ENCODE assay signal across 8 cellular contexts in genomic region chr1:153532769-153533599, GRCh38. TPM values are rescaled to one million over a fixed set of nuclear protein-coding genes. Genes with fewer than 3 reads are reported as not detected.
DNase-seq lines count a peak whose midpoint lies in the region; TF ChIP-seq lines count a peak whose summit lies in the region.

No MANE protein-coding gene starts in this region.

- no peak for TF ChIP-seq RAD21 in neural cell (conservative IDR thresholded peaks at IDR 0.05)

- POLR2A ChIA-PET in Caco-2 (lab: Charles Lee) = interaction anchor here (0.5 to 1.7 kb wide), 3 partner anchors 83 to 180 kb away, joined by 3 to 9 read pairs (median 3); partner anchors contain the start of genes S100A13 and S100A14

- H3K9me2 ChIP-seq in neural cell (ENCODE audit: insufficient read depth, low read length) = no peaks in the 10 kb centered on the region

- H3K9ac ChIP-seq in neural cell (ENCODE audit: low read length) = no peak overlapping the region

- TF ChIP-seq EP300 in neural cell (conservative IDR thresholded peaks at IDR 0.05; ENCODE audit: poor library complexity, severe bottlenecking) (no peak), stomach (IDR thresholded peaks at IDR 0.05) (no peak)

- no TSS peak for BruUV-seq in Caco-2 (replicated peaks; lab: Mats Ljungman, UMichigan)

- no peak for TF ChIP-seq POLR2A in stomach (IDR thresholded peaks at IDR 0.05)

- H4K20me1 ChIP-seq in neural cell (ENCODE audit: insufficient read depth) = no peaks in the 10 kb centered on the region

- H3K79me2 ChIP-seq in neural cell (replicated peaks; ENCODE audit: insufficient read depth, low read length) = no peaks in the 10 kb centered on the region

- peak overlapping the region; percentile 95 for H3K4me3 Mint-ChIP-seq in Caco-2 (ENCODE audit: unreplicated experiment)
- peak overlapping the region; percentile 51 for H3K4me3 Mint-ChIP-seq in activated naive CD4-positive, alpha-beta T cell treated with anti-CD3 and anti-CD28 coated beads for 36 hours

- H3K9me3 ChIP-seq in Caco-2 (no peaks in the 10 kb centered on the region), SJCRH30 (replicated peaks) (no peaks in the 10 kb centered on the region), neural cell (ENCODE audit: low read length) (no peaks in the 10 kb centered on the region), stomach (no peaks in the 10 kb centered on the region)

- H3K27me3 ChIP-seq in Caco-2 (replicated peaks; ENCODE audit: control insufficient read depth, insufficient read depth, low read length) (no peaks in the 10 kb centered on the region), SJCRH30 (no peaks in the 10 kb centered on the region), neural cell (ENCODE audit: insufficient read depth, low read depth, low read length) (peaks cover 5% of the 10 kb centered on the region), stomach (no peaks in the 10 kb centered on the region)

- H2AFZ ChIP-seq in neural cell (ENCODE audit: low read depth, low read length) = no peak overlapping the region

- H3K36me3 Mint-ChIP-seq in Caco-2 (ENCODE audit: insufficient read depth, unreplicated experiment) = peaks cover 21% of the 10 kb centered on the region
- H3K36me3 Mint-ChIP-seq in activated naive CD4-positive, alpha-beta T cell treated with anti-CD3 and anti-CD28 coated beads for 36 hours (ENCODE audit: low read depth) = peaks cover 7% of the 10 kb centered on the region

- H3K27me3 Mint-ChIP-seq in Caco-2 (ENCODE audit: insufficient read depth, unreplicated experiment) = no peaks in the 10 kb centered on the region
- no peaks in the 10 kb centered on the region for H3K27me3 Mint-ChIP-seq in activated naive CD4-positive, alpha-beta T cell treated with anti-CD3 and anti-CD28 coated beads for 36 hours (ENCODE audit: low read depth)

- peak; percentile 77 to 84 for DNase-seq in Caco-2
- peak; percentile 91 for DNase-seq in LHCN-M2 (ENCODE audit: low read depth)
- peak; percentile 64 to 76 for DNase-seq in SJCRH30
- peak; percentile 90 for DNase-seq in activated naive CD4-positive, alpha-beta T cell treated with anti-CD3 and anti-CD28 coated beads for 36 hours
- DNase-seq in foreskin melanocyte = peak; percentile 28
- peak; percentile 88 for DNase-seq in stomach
- DNase-seq in SK-N-DZ (ENCODE audit: low spot score) = no peak

- CTCF ChIA-PET in Caco-2 (lab: Charles Lee) = interaction anchor here (0.9 to 3.7 kb wide), 11 partner anchors 13 to 101 kb away, joined by 4 to 16 read pairs (median 6); partner anchors contain the start of genes CHTOP, S100A13, S100A14 and S100A16
- CTCF ChIA-PET in activated naive CD4-positive, alpha-beta T cell treated with anti-CD3 and anti-CD28 coated beads for 36 hours (lab: Charles Lee) = interaction anchor here (0.6 to 6.4 kb wide), 27 partner anchors 8 to 601 kb away, joined by 3 to 207 read pairs (median 5); partner anchors contain the start of genes CHTOP, S100A2, S100A4 and S100A5

- peak overlapping the region; percentile 64 for H3K27ac ChIP-seq in SJCRH30
- H3K27ac ChIP-seq in neural cell (ENCODE audit: low read length) = no peak overlapping the region
- peak overlapping the region; percentile 91 to 99 (median 99) for H3K27ac ChIP-seq in stomach

- H3K4me3 ChIP-seq in Caco-2 (ENCODE audit: low read depth, low read length) (peak overlapping the region; percentile 21), SJCRH30 (peak overlapping the region; percentile 39), neural cell (ENCODE audit: low read length) (no peak overlapping the region), stomach (peak overlapping the region; percentile 55 to 78 (median 76))

- H3F3A ChIP-seq in neural cell (ENCODE audit: insufficient read depth, low read length, poor library complexity, severe bottlenecking) = no peaks in the 10 kb centered on the region

- H3K4me2 ChIP-seq in neural cell (ENCODE audit: low read length) = no peak overlapping the region

- H3K36me3 ChIP-seq in Caco-2 (ENCODE audit: control insufficient read depth, insufficient read depth, low read length) (no peaks in the 10 kb centered on the region; the same call in 1 of the 2 replicates), SJCRH30 (no peaks in the 10 kb centered on the region), neural cell (ENCODE audit: insufficient read depth, low read length) (no peaks in the 10 kb centered on the region), stomach (peaks cover 0 to 9% (median 0%) of the 10 kb centered on the region in 4 donors)

- H3K4me1 ChIP-seq in Caco-2 = peaks cover 37% of the 10 kb centered on the region
- peaks cover 35% of the 10 kb centered on the region for H3K4me1 ChIP-seq in SJCRH30
- peaks cover 46 to 53% (median 50%) of the 10 kb centered on the region in 4 donors for H3K4me1 ChIP-seq in stomach

- WGBS in stomach, 5 donors = 12 to 14% (median 13%) methylated on average over 34 of the region's 34 CpGs

- peaks cover 9% of the 10 kb centered on the region for H3K9me3 Mint-ChIP-seq in Caco-2 (ENCODE audit: unreplicated experiment)
- no peaks in the 10 kb centered on the region for H3K9me3 Mint-ChIP-seq in activated naive CD4-positive, alpha-beta T cell treated with anti-CD3 and anti-CD28 coated beads for 36 hours

- peak; percentile 74 to 91 for TF ChIP-seq CTCF in Caco-2 (IDR thresholded peaks at IDR 0.05; ENCODE audit: insufficient read depth in 1 of 2, low read depth in 1 of 2, low read length in 1 of 2, severe bottlenecking in 1 of 2, unreplicated experiment in 1 of 2)
- TF ChIP-seq CTCF in neural cell (IDR thresholded peaks at IDR 0.05; ENCODE audit: poor library complexity, severe bottlenecking) = peak; percentile 44
- TF ChIP-seq CTCF in stomach (IDR thresholded peaks at IDR 0.05) = peak in 5 of 7 experiments; percentile 81 to 93 (median 85)

- peak overlapping the region; percentile 72 for H3K27ac Mint-ChIP-seq in Caco-2 (ENCODE audit: unreplicated experiment)
- H3K27ac Mint-ChIP-seq in activated naive CD4-positive, alpha-beta T cell treated with anti-CD3 and anti-CD28 coated beads for 36 hours = peak overlapping the region; percentile 96

- H3K4me1 Mint-ChIP-seq in Caco-2 (ENCODE audit: low read depth, unreplicated experiment) = peaks cover 31% of the 10 kb centered on the region
- peaks cover 54% of the 10 kb centered on the region for H3K4me1 Mint-ChIP-seq in activated naive CD4-positive, alpha-beta T cell treated with anti-CD3 and anti-CD28 coated beads for 36 hours (ENCODE audit: low read depth)

- intact Hi-C loops in Caco-2 (cut with micrococcal nuclease; ENCODE audit: unreplicated experiment) (loop anchor here (1.0 kb wide), 4 partner anchors 12 to 94 kb away; partner anchors contain the start of genes S100A13 and S100A4), stomach (cut with DNase I; ENCODE audit: low total_unique reads) (loop anchor here (5.0 kb wide), 1 partner anchor 34 kb away; the partner anchor contains the start of gene S100A2)
- intact Hi-C loops in activated naive CD4-positive, alpha-beta T cell treated with anti-CD3 and anti-CD28 coated beads for 36 hours (cut with micrococcal nuclease) = loop anchor here (1.0 to 10.0 kb wide), 7 partner anchors 12 to 622 kb away; partner anchors contain the start of genes CREB3L4, NUP210L, S100A4 and SLC39A1

RNA-seq across cellular contexts. Expression of gene S100A6, which starts 2.8 kb away (rescaled TPM):
- total RNA-seq in Caco-2 (2022) (416 and 432 TPM in 2 replicates), LHCN-M2 (2014; rRNA removed) (982 and 1,031 TPM in 2 replicates), stomach (100 to 1,000 TPM; 154 to 680 (median 330) TPM)
- polyA plus RNA-seq in LHCN-M2 (2012) = 7,560 TPM
- 38.8 and 48.3 TPM in 2 replicates for total RNA-seq in SJCRH30 (2014; rRNA removed; shearing (Covaris generic))
- 100 to 1,000 TPM; 200 to 204 TPM for total RNA-seq in activated naive CD4-positive, alpha-beta T cell treated with anti-CD3 and anti-CD28 coated beads for 36 hours
- polyA plus RNA-seq in neural cell (not detected in 2 replicates), stomach (1,000 to 10,000 TPM; 1,447 to 2,520 (median 1,620) TPM)
- not detected in 2 replicates for polyA minus RNA-seq in neural cell
- 0.61 and 1.6 TPM in 2 replicates for polyA plus RNA-seq in SK-N-DZ (2014; cell fraction: cytosol; rRNA removed)
- polyA plus RNA-seq in SK-N-DZ (2014; cell fraction: nucleus; rRNA removed) = 0.88 and 1.3 TPM in 2 replicates

RNA-seq across cellular contexts. Expression of gene S100A5, which starts 7.8 kb away (rescaled TPM):
- total RNA-seq in Caco-2 (2022) = not detected in 2 replicates
- total RNA-seq in LHCN-M2 (2014; rRNA removed) = 1.3 TPM in 1 of 2 replicates, not detected in the other
- 3.3 TPM for polyA plus RNA-seq in LHCN-M2 (2012)
- total RNA-seq in SJCRH30 (2014; rRNA removed; shearing (Covaris generic)) = not detected in 2 replicates
- under 1 TPM; 0.89 to 0.93 TPM for total RNA-seq in activated naive CD4-positive, alpha-beta T cell treated with anti-CD3 and anti-CD28 coated beads for 36 hours
- polyA plus RNA-seq in neural cell = not detected in 2 replicates
- not detected in 2 replicates for polyA minus RNA-seq in neural cell
- not detected for total RNA-seq in stomach
- not detected for polyA plus RNA-seq in stomach
- 1.4 TPM in 1 of 2 replicates, not detected in the other for polyA plus RNA-seq in SK-N-DZ (2014; cell fraction: cytosol; rRNA removed)
- polyA plus RNA-seq in SK-N-DZ (2014; cell fraction: nucleus; rRNA removed) = not detected in 2 replicates

RNA-seq across cellular contexts. Expression of gene S100A4, which starts 12.6 kb away (rescaled TPM):
- total RNA-seq in Caco-2 (2022) = 53.6 and 54.4 TPM in 2 replicates
- total RNA-seq in LHCN-M2 (2014; rRNA removed) = 837 and 894 TPM in 2 replicates
- polyA plus RNA-seq in LHCN-M2 (2012) = 3,680 TPM
- total RNA-seq in SJCRH30 (2014; rRNA removed; shearing (Covaris generic)) = 1.0 and 2.1 TPM in 2 replicates
- total RNA-seq in activated naive CD4-positive, alpha-beta T cell treated with anti-CD3 and anti-CD28 coated beads for 36 hours = 10 to 100 TPM; 36.5 to 37.9 TPM
- not detected in 2 replicates for polyA plus RNA-seq in neural cell
- not detected in 2 replicates for polyA minus RNA-seq in neural cell
- 10 to 100 TPM in 4 of 5 donors, 1 to 10 TPM in 1; 9.9 to 53.3 (median 19.4) TPM for total RNA-seq in stomach
- 100 to 1,000 TPM; 145 to 541 (median 274) TPM for polyA plus RNA-seq in stomach
- 5.5 and 16.7 TPM in 2 replicates for polyA plus RNA-seq in SK-N-DZ (2014; cell fraction: cytosol; rRNA removed)
- 0.49 and 2.5 TPM in 2 replicates for polyA plus RNA-seq in SK-N-DZ (2014; cell fraction: nucleus; rRNA removed)

RNA-seq across cellular contexts. Expression of gene S100A3, which starts 16.1 kb away (rescaled TPM):
- total RNA-seq in Caco-2 (2022) (0.61 and 0.84 TPM in 2 replicates), LHCN-M2 (2014; rRNA removed) (37.5 and 55.5 TPM in 2 replicates), stomach (not detected)
- 71.4 TPM for polyA plus RNA-seq in LHCN-M2 (2012)
- 0.38 and 1.0 TPM in 2 replicates for total RNA-seq in SJCRH30 (2014; rRNA removed; shearing (Covaris generic))
- not detected for total RNA-seq in activated naive CD4-positive, alpha-beta T cell treated with anti-CD3 and anti-CD28 coated beads for 36 hours
- polyA plus RNA-seq in neural cell (not detected in 2 replicates), stomach (10 to 100 TPM in 1 of 3 donors, 1 to 10 TPM in 2; 2.6 to 15.0 (median 5.4) TPM)
- not detected in 2 replicates for polyA minus RNA-seq in neural cell
- polyA plus RNA-seq in SK-N-DZ (2014; cell fraction: cytosol; rRNA removed) = 1.3 TPM in 1 of 2 replicates, not detected in the other
- polyA plus RNA-seq in SK-N-DZ (2014; cell fraction: nucleus; rRNA removed) = 1.2 TPM in 1 of 2 replicates, not detected in the other

RNA-seq across cellular contexts. Expression of gene S100A2, which starts 32.7 kb away (rescaled TPM):
- total RNA-seq in Caco-2 (2022) (2.4 and 3.0 TPM in 2 replicates), LHCN-M2 (2014; rRNA removed) (23.3 and 24.8 TPM in 2 replicates), stomach (10 to 100 TPM in 1 of 5 donors, 1 to 10 TPM in 1, not detected in 3; 2.2 to 12.7 TPM)
- polyA plus RNA-seq in LHCN-M2 (2012) = 87.2 TPM
- total RNA-seq in SJCRH30 (2014; rRNA removed; shearing (Covaris generic)) = 3.2 and 5.5 TPM in 2 replicates
- total RNA-seq in activated naive CD4-positive, alpha-beta T cell treated with anti-CD3 and anti-CD28 coated beads for 36 hours = under 1 TPM; 0.74 to 0.77 TPM
- polyA plus RNA-seq in neural cell (not detected in 2 replicates), stomach (1,000 to 10,000 TPM in 1 of 3 donors, 1 to 10 TPM in 2; 4.9 to 1,809 (median 8.3) TPM)
- not detected in 2 replicates for polyA minus RNA-seq in neural cell
- not detected in 2 replicates for polyA plus RNA-seq in SK-N-DZ (2014; cell fraction: cytosol; rRNA removed)
- not detected in 2 replicates for polyA plus RNA-seq in SK-N-DZ (2014; cell fraction: nucleus; rRNA removed)

Comparison
In these comparisons a context has a peak if more than half of its experiments do, and no peak if none do; other contexts are left out.
1. RNA of gene S100A4, which starts 12.6 kb away (total RNA-seq): 837 to 894 TPM in LHCN-M2; 53.6 to 54.4 TPM in Caco-2, 36.5 to 37.9 TPM in activated naive CD4-positive, alpha-beta T cell treated with anti-CD3 and anti-CD28 coated beads for 36 hours, 9.9 to 53.3 TPM in stomach and 1.0 to 2.1 TPM in SJCRH30; every median in the first group is over 10 times any median in the second.
2. Peak in every context shown above with its lines, with median percentiles within 50 percentile points of each other: CTCF ChIP-seq.